In the genomic region with DNA sequence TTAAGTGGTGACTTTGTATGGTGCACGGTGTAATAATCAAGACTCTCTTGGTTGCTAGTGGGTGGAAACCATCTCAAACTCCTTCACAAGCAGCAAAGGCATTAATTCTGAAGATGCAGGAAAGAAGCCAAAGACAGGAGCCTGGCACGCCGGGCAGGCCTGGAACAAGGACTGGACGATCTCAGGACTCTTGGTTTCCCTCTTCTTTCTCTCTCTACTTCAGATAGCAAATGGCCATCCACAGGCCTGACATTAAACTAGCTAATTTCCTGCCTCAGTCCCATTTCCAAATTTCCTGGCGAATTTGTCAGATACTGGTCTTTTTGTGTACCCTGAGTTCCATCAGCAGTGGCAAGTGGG, we compare ENCODE assay signal across 1 cellular context.
TF ChIP-seq lines count a peak whose summit lies in the region.

No MANE protein-coding gene starts in this region.

TF ChIP-seq in HCT116, 20 proteins besides CTCF, POLR2A, EP300 and RAD21 (continued from another document):
- TF ChIP-seq REST (IDR thresholded peaks at IDR 0.05; ENCODE audit: low read depth) (no peak), ZBTB33 (IDR thresholded peaks at IDR 0.05; ENCODE audit: extremely low read depth, insufficient replicate concordance, low read length) (no peak)
